Comparison of ENCODE assay signal across 19 cellular contexts in genomic region chr16:74568961-74569631, GRCh38.
DNase-seq lines count a peak whose midpoint lies in the region; ATAC-seq and TF ChIP-seq lines count a peak whose summit lies in the region.
"Had no signal": no experiment of that assay in that cellular context is flagged by ENCODE, and none has a peak within 500 bp of the region (broad histone marks: within the 10 kb centered on the region; RNA-seq: fewer than 3 reads in every experiment).

No MANE protein-coding gene starts in this region.

- TF ChIP-seq CTCF in AG04449 (IDR thresholded peaks at IDR 0.05; ENCODE audit: insufficient read depth, low read length, missing control alignments) (no peak), VCaP (conservative IDR thresholded peaks at IDR 0.05) (no peak)

- CTCF ChIA-PET in AG04449 (lab: Yijun Ruan, JAX), result interaction anchor here (1.4 to 1.7 kb wide), 3 partner anchors 9 to 259 kb away, joined by 3 to 4 read pairs (median 4); no protein-coding TSS in a partner anchor

- DNase-seq in AG04449 (ENCODE audit: low read depth, low spot score) (peak; percentile 44), EL (peak; percentile 43), glomerular visceral epithelial cell (ENCODE audit: extremely low spot score) (peak; percentile 5), HuH-7.5 (ENCODE audit: low spot score) (no peak), NCI-H446 treated with DMSO at 0.1 percent for 48 hours (lab: John Stamatoyannopoulos, UW) (no peak), NCI-H146 (lab: John Stamatoyannopoulos, UW) (no peak)
- DNase-seq: activated T-cell treated with anti-CD3 and anti-CD28 coated beads, Interleukin-2, amount 50 U/mL, for 48 hours; aorta; effector CD8-positive, alpha-beta T cell; H7; kidney glomerular epithelial cell; MM.1S; stimulated activated CD4-positive, alpha-beta T cell treated with anti-CD3 and anti-CD28 coated beads, Interleukin-2, amount 100 ng/mL, for 48 hours; SW 1271; upper lobe of right lung had no signal

- H3K27ac ChIP-seq in VCaP, result peak overlapping the region; percentile 71
- H3K27ac ChIP-seq: BLaER1 treated with 17β-estradiol and CSF1 and Interleukin-3, amounts not matched to agents 10 nM and 100 nM; HL-60; upper lobe of right lung had no signal

- ATAC-seq in HG02642 (IDR thresholded peaks at IDR 0.05; ENCODE audit: poor library complexity, unreplicated experiment), result no peak
- ATAC-seq: upper lobe of right lung had no signal

- no peak overlapping the region for H3K4me3 ChIP-seq in AG04449 (ENCODE audit: low read depth, low read length)
- H3K4me3 ChIP-seq: BLaER1 treated with 17β-estradiol and CSF1 and Interleukin-3, amounts not matched to agents 10 nM and 100 nM; upper lobe of right lung had no signal

- POLR2A ChIA-PET in AG04449 (lab: Yijun Ruan, JAX), result no interaction called here

Comparison
In these comparisons a context has a peak if more than half of its experiments do, and no peak if none do; other contexts are left out.
1. DNase-seq: peak in AG04449 (single experiment), EL (single experiment) and glomerular visceral epithelial cell (single experiment); none in HuH-7.5 (single experiment), NCI-H446 treated with DMSO at 0.1 percent for 48 hours (single experiment) and NCI-H146 (single experiment).